Comparison of ENCODE assay signal across 16 cellular contexts in genomic region chr3:111590096-111590491, GRCh38. TPM values are rescaled to one million over a fixed set of nuclear protein-coding genes. Genes with fewer than 3 reads are reported as not detected.
DNase-seq lines count a peak whose midpoint lies in the region; ATAC-seq and TF ChIP-seq lines count a peak whose summit lies in the region.
"Had no signal": no experiment of that assay in that cellular context is flagged by ENCODE, and none has a peak within 500 bp of the region (broad histone marks: within the 10 kb centered on the region; RNA-seq: fewer than 3 reads in every experiment).

No MANE protein-coding gene starts in this region.

- no CpG with 5 or more reads among the region's 1 CpG for WGBS in IMR-90 (ENCODE audit: extremely low coverage in 2 of 2, insufficient read length in 1 of 2), 2 experiments

- no peaks in the 10 kb centered on the region for H3K9me3 ChIP-seq in IMR-90 (ENCODE audit: control insufficient read depth, insufficient read depth, low read length)

- TF ChIP-seq POLR2A in IMR-90 (IDR thresholded peaks at IDR 0.05; ENCODE audit: low read depth, low read length) = no peak

- no peaks in the 10 kb centered on the region for H3K27me3 ChIP-seq in IMR-90 (ENCODE audit: control insufficient read depth, insufficient read depth, low read length)

- peak overlapping the region; percentile 18 to 43; a peak in 1 of 4 replicates for H4K8ac ChIP-seq in IMR-90 (ENCODE audit: low read depth in 2 of 2, low read length in 2 of 2)

- H3K18ac ChIP-seq in IMR-90 (ENCODE audit: low read depth, low read length) = peak overlapping the region; percentile 33; the same call in 1 of the 2 replicates

- intact Hi-C loops in IMR-90 (cut with micrococcal nuclease) = no loop called here

- H3K36me3 ChIP-seq in IMR-90 (ENCODE audit: control insufficient read depth, insufficient read depth, low read length) = no peaks in the 10 kb centered on the region

- peaks cover 26% of the 10 kb centered on the region for H3K9me1 ChIP-seq in IMR-90 (ENCODE audit: insufficient read depth, low read length)

- no peak overlapping the region for H4K5ac ChIP-seq in IMR-90 (ENCODE audit: low read depth, low read length)

- H3K27ac Mint-ChIP-seq in activated T-cell treated with anti-CD3 and anti-CD28 coated beads, Interleukin-2, amount 50 U/mL, for 72 hours = peak overlapping the region; percentile 100
- peak overlapping the region in 1 of 2 donors; percentile 50 for H3K27ac Mint-ChIP-seq in stimulated activated naive CD8-positive, alpha-beta T cell treated with anti-CD3 and anti-CD28 coated beads, Interleukin-15, amount 100 ng/mL, for 72 hours
- H3K27ac Mint-ChIP-seq in WTC11 = no peak overlapping the region

- peak overlapping the region; percentile 97 to 99 for H3K4me3 Mint-ChIP-seq in activated T-cell treated with anti-CD3 and anti-CD28 coated beads, Interleukin-2, amount 50 U/mL, for 72 hours
- peak overlapping the region; percentile 38 to 83 for H3K4me3 Mint-ChIP-seq in stimulated activated naive CD8-positive, alpha-beta T cell treated with anti-CD3 and anti-CD28 coated beads, Interleukin-15, amount 100 ng/mL, for 72 hours
- no peak overlapping the region for H3K4me3 Mint-ChIP-seq in WTC11

- H2BK20ac ChIP-seq in IMR-90 (ENCODE audit: low read depth, low read length) = peak overlapping the region; percentile 88

- H2AK9ac ChIP-seq in IMR-90 (replicated peaks; ENCODE audit: low read depth, low read length, poor library complexity) = no peak overlapping the region

- peaks cover 22% of the 10 kb centered on the region for H3K4me1 ChIP-seq in IMR-90 (ENCODE audit: control insufficient read depth, insufficient read depth, low read length)

- H3K9me3 Mint-ChIP-seq in activated T-cell treated with anti-CD3 and anti-CD28 coated beads, Interleukin-2, amount 50 U/mL, for 72 hours = peaks cover 6 to 7% of the 10 kb centered on the region in 2 donors
- peaks cover 16% of the 10 kb centered on the region in 2 donors for H3K9me3 Mint-ChIP-seq in stimulated activated naive CD8-positive, alpha-beta T cell treated with anti-CD3 and anti-CD28 coated beads, Interleukin-15, amount 100 ng/mL, for 72 hours
- peaks cover 22% of the 10 kb centered on the region for H3K9me3 Mint-ChIP-seq in WTC11

- peaks cover 0 to 11% of the 10 kb centered on the region in 2 experiments; a peak in 2 of 4 replicates for H3K79me1 ChIP-seq in IMR-90 (ENCODE audit: low read depth in 1 of 2, low read length in 2 of 2)

- no peak overlapping the region for H3K4me3 ChIP-seq in IMR-90 (ENCODE audit: insufficient read depth, low read depth, low read length)
- H3K4me3 ChIP-seq: skin epidermis had no signal

- peak overlapping the region; percentile 28; the same call in 1 of the 2 replicates for H4K91ac ChIP-seq in IMR-90 (ENCODE audit: insufficient read depth, low read depth, low read length)

- H2AFZ ChIP-seq in IMR-90 (replicated peaks; ENCODE audit: low read length, poor library complexity) = no peak overlapping the region

- peak overlapping the region; percentile 81 for H2BK120ac ChIP-seq in IMR-90 (ENCODE audit: low read depth, low read length)

- BruUV-seq in IMR-90 (replicated peaks; lab: Mats Ljungman, UMichigan) = no TSS peak

- H3K56ac ChIP-seq in IMR-90 (ENCODE audit: extremely low read depth, insufficient read depth, low read length) = no peak overlapping the region

- peaks cover 57% of the 10 kb centered on the region for H3K4me1 Mint-ChIP-seq in activated T-cell treated with anti-CD3 and anti-CD28 coated beads, Interleukin-2, amount 50 U/mL, for 72 hours (ENCODE audit: low read depth)
- peaks cover 71% of the 10 kb centered on the region for H3K4me1 Mint-ChIP-seq in stimulated activated naive CD8-positive, alpha-beta T cell treated with anti-CD3 and anti-CD28 coated beads, Interleukin-15, amount 100 ng/mL, for 72 hours
- H3K4me1 Mint-ChIP-seq in WTC11 = 0 out of 2 replicates have a peak, but pooled peaks cover 5% of the 10 kb centered on the region

- CTCF ChIA-PET in IMR-90 (lab: Yijun Ruan, JAX) (interaction anchor here (1.0 to 2.5 kb wide), 3 partner anchors 12 to 126 kb away, joined by 3 to 10 read pairs (median 3); no protein-coding TSS in a partner anchor), WTC11 (lab: Charles Lee) (interaction anchor here (0.6 to 1.8 kb wide), 2 partner anchors 12 to 18 kb away, joined by 3 to 6 read pairs; no protein-coding TSS in a partner anchor), HEK293T (lab: Yijun Ruan, JAX) (no interaction called here)

- no peak overlapping the region for H3K9ac ChIP-seq in IMR-90 (ENCODE audit: low read depth, low read length)

- no peak for DNase-seq in activated T-cell treated with anti-CD3 and anti-CD28 coated beads, Interleukin-2, amount 50 U/mL, for 72 hours
- no peak for DNase-seq in activated T-cell treated with anti-CD3 and anti-CD28 coated beads, Interleukin-2, amount 50 U/mL, for 48 hours
- DNase-seq in IMR-90 = no peak
- peak; percentile 27 for DNase-seq in astrocyte of the hippocampus (ENCODE audit: low read depth, low spot score)
- no peak for DNase-seq in stimulated activated naive CD8-positive, alpha-beta T cell treated with anti-CD3 and anti-CD28 coated beads, Interleukin-15, amount 100 ng/mL, for 72 hours
- DNase-seq in WTC11 (ENCODE audit: low spot score) = no peak
- no peak for DNase-seq in COLO668 (lab: John Stamatoyannopoulos, UW; ENCODE audit: unreplicated experiment)
- no peak for DNase-seq in HEK293T (ENCODE audit: extremely low spot score)
- DNase-seq: DMS 273 treated with DMSO at 0.1 percent for 48 hours; effector memory CD4-positive, alpha-beta T cell; midbrain had no signal

- H4K20me1 ChIP-seq in IMR-90 (ENCODE audit: insufficient read depth, low read length) = no peaks in the 10 kb centered on the region

- peak overlapping the region; percentile 34 for H2BK5ac ChIP-seq in IMR-90 (ENCODE audit: low read depth, low read length, poor library complexity, severe bottlenecking)

- no peak for TF ChIP-seq RAD21 in IMR-90 (IDR thresholded peaks at IDR 0.05; ENCODE audit: low read length)

- no peak for ATAC-seq in activated T-cell treated with anti-CD3 and anti-CD28 coated beads, Interleukin-2, amount 50 U/mL, for 72 hours (replicated peaks in 1 of 2)
- ATAC-seq in IMR-90 (ENCODE audit: low read depth) (no peak), WTC11 (no peak)
- ATAC-seq in stimulated activated naive CD8-positive, alpha-beta T cell treated with anti-CD3 and anti-CD28 coated beads, Interleukin-15, amount 100 ng/mL, for 72 hours = no peak

- no peak overlapping the region for H3K27ac ChIP-seq in IMR-90 (ENCODE audit: insufficient read depth, low read length)
- H3K27ac ChIP-seq: VCaP had no signal

- TF ChIP-seq CTCF in IMR-90 (conservative IDR thresholded peaks at IDR 0.05; ENCODE audit: low read depth, low read length) (no peak), WTC11 (IDR thresholded peaks at IDR 0.05) (no peak)

- no peak overlapping the region for H3K4me2 ChIP-seq in IMR-90 (ENCODE audit: low read depth, low read length)

- dilution Hi-C loops in IMR-90 (cut with HindIII; ENCODE audit: low sequenced_read_pairs, unreplicated experiment) = no loop called here

- H3K4ac ChIP-seq in IMR-90 (ENCODE audit: low read depth, low read length) = peak overlapping the region; percentile 14

- in situ Hi-C loops in IMR-90 (cut with MboI; ENCODE audit: low sequenced_read_pairs) = loop anchor here (25.0 kb wide), 2 partner anchors 272 to 372 kb away; partner anchors contain the start of gene PHLDB2

- peak overlapping the region; percentile 17; the same call in 1 of the 2 replicates for H2AK5ac ChIP-seq in IMR-90 (ENCODE audit: low read depth, low read length)

- H3K14ac ChIP-seq in IMR-90 (replicated peaks; ENCODE audit: low read depth, low read length) = peak overlapping the region; percentile 90

- H2BK15ac ChIP-seq in IMR-90 (ENCODE audit: low read depth, low read length) = peak overlapping the region; percentile 61; the same call in 1 of the 3 replicates

- POLR2A ChIA-PET in IMR-90 (lab: Charles Lee; ENCODE audit: unreplicated experiment) (interaction anchor here (0.6 kb wide), 1 partner anchor 76 kb away, joined by 4 read pairs; no protein-coding TSS in a partner anchor), WTC11 (lab: Charles Lee) (interaction anchor here (1.2 kb wide), 1 partner anchor 10 kb away, joined by 3 read pairs; no protein-coding TSS in a partner anchor), HEK293T (lab: Yijun Ruan, JAX) (no interaction called here)

- H3K36me3 Mint-ChIP-seq in activated T-cell treated with anti-CD3 and anti-CD28 coated beads, Interleukin-2, amount 50 U/mL, for 72 hours (ENCODE audit: insufficient read depth in 2 of 2) = peaks cover 39 to 78% of the 10 kb centered on the region in 2 donors
- H3K36me3 Mint-ChIP-seq in WTC11 = peaks cover 8% of the 10 kb centered on the region; the same call in 1 of the 2 replicates

- no peaks in the 10 kb centered on the region for H3K27me3 Mint-ChIP-seq in activated T-cell treated with anti-CD3 and anti-CD28 coated beads, Interleukin-2, amount 50 U/mL, for 72 hours (ENCODE audit: low read depth)
- no peaks in the 10 kb centered on the region for H3K27me3 Mint-ChIP-seq in stimulated activated naive CD8-positive, alpha-beta T cell treated with anti-CD3 and anti-CD28 coated beads, Interleukin-15, amount 100 ng/mL, for 72 hours
- H3K27me3 Mint-ChIP-seq in WTC11 (ENCODE audit: low read depth) = peaks cover 3% of the 10 kb centered on the region; the same call in 1 of the 2 replicates

- H3K23ac ChIP-seq in IMR-90 (ENCODE audit: low read depth, low read length) = no peak overlapping the region

TF ChIP-seq in IMR-90, 13 proteins besides CTCF, POLR2A, EP300 and RAD21 (continues in another document):
- TF ChIP-seq FOS (IDR thresholded peaks at IDR 0.05; ENCODE audit: low read depth, low read length) (no peak), SMC3 (IDR thresholded peaks at IDR 0.05; ENCODE audit: low read depth, low read length) (no peak)

TF ChIP-seq in HEK293T, 16 proteins besides CTCF, POLR2A, EP300 and RAD21 (continues in another document):
- TF ChIP-seq CTBP1 (IDR thresholded peaks at IDR 0.05; ENCODE audit: borderline replicate concordance) (no peak), SP1 (IDR thresholded peaks at IDR 0.05) (no peak), SUZ12 (IDR thresholded peaks at IDR 0.05) (no peak), BHLHE40 (IDR thresholded peaks at IDR 0.05; ENCODE audit: borderline replicate concordance) (no peak), LEF1 (IDR thresholded peaks at IDR 0.05; ENCODE audit: borderline replicate concordance) (no peak)

RNA-seq across cellular contexts. Expression of gene ZBED2, which starts 5.1 kb away (rescaled TPM):
- 100 to 1,000 TPM; 360 to 597 TPM for total RNA-seq in activated T-cell treated with anti-CD3 and anti-CD28 coated beads, Interleukin-2, amount 50 U/mL, for 72 hours
- total RNA-seq in IMR-90 (2012; rRNA removed) = 0.72 and 1.1 TPM in 2 replicates
- 0.36 and 0.51 TPM in 2 replicates for polyA plus RNA-seq in IMR-90 (2012; rRNA removed)
- 0.15 and 0.34 TPM in 2 replicates for polyA plus RNA-seq in IMR-90 (2012; cell fraction: cytosol; rRNA removed)
- 0.10 and 0.21 TPM in 2 replicates for polyA plus RNA-seq in IMR-90 (2012; cell fraction: nucleus; rRNA removed; ENCODE audit: low replicate concordance)
- total RNA-seq in WTC11 (2021) = 0.07 to 0.16 TPM (median 0.09 TPM) in 3 replicates
- total RNA-seq: fibroblast of villous mesenchyme, SK-MEL-5, subcutaneous adipose tissue had no signal

RNA-seq across cellular contexts. Expression of gene CD96, which starts 48.1 kb away (rescaled TPM):
- total RNA-seq in activated T-cell treated with anti-CD3 and anti-CD28 coated beads, Interleukin-2, amount 50 U/mL, for 72 hours = 10 to 100 TPM; 88.9 to 99.6 TPM
- total RNA-seq in IMR-90 (2012; rRNA removed) (0.18 and 0.28 TPM in 2 replicates), WTC11 (2021) (0.33 to 0.94 TPM (median 0.50 TPM) in 3 replicates)
- 0.05 and 0.06 TPM in 2 replicates for polyA plus RNA-seq in IMR-90 (2012; rRNA removed)
- polyA plus RNA-seq in IMR-90 (2012; cell fraction: cytosol; rRNA removed) = 0.04 and 0.05 TPM in 2 replicates
- polyA plus RNA-seq in IMR-90 (2012; cell fraction: nucleus; rRNA removed; ENCODE audit: low replicate concordance) = 0.21 TPM in 1 of 2 replicates, not detected in the other
- total RNA-seq: fibroblast of villous mesenchyme had no signal

Comparison
In these comparisons a context has a peak if more than half of its experiments do, and no peak if none do; other contexts are left out.
1. RNA of gene ZBED2, which starts 5.1 kb away (total RNA-seq): 360 to 597 TPM in activated T-cell treated with anti-CD3 and anti-CD28 coated beads, Interleukin-2, amount 50 U/mL, for 72 hours; 0.72 to 1.1 TPM in IMR-90 and 0.07 to 0.16 TPM in WTC11; every median in the first group is over 100 times any median in the second.
2. RNA of gene CD96, which starts 48.1 kb away (total RNA-seq): 88.9 to 99.6 TPM in activated T-cell treated with anti-CD3 and anti-CD28 coated beads, Interleukin-2, amount 50 U/mL, for 72 hours; 0.33 to 0.94 TPM in WTC11 and 0.18 to 0.28 TPM in IMR-90; every median in the first group is over 10 times any median in the second.